24 cellular contexts compared by ENCODE assay signal in genomic region chr7:103391976-103392375, GRCh38. TPM values are rescaled to one million over a fixed set of nuclear protein-coding genes. Genes with fewer than 3 reads are reported as not detected.
DNase-seq lines count a peak whose midpoint lies in the region; ATAC-seq and TF ChIP-seq lines count a peak whose summit lies in the region.
"Had no signal": no experiment of that assay in that cellular context is flagged by ENCODE, and none has a peak within 500 bp of the region (broad histone marks: within the 10 kb centered on the region; RNA-seq: fewer than 3 reads in every experiment).

No MANE protein-coding gene starts in this region.

- H3K9ac ChIP-seq in IMR-90 (ENCODE audit: low read depth, low read length) (no peak overlapping the region), adipocyte (ENCODE audit: low read length) (no peak overlapping the region)
- H3K9ac ChIP-seq: SK-N-SH had no signal

- no peaks in the 10 kb centered on the region for H3K9me2 ChIP-seq in hepatocyte (replicated peaks; ENCODE audit: insufficient read depth)
- H3K9me2 ChIP-seq: SK-N-SH had no signal

- no peak overlapping the region for H3K27ac ChIP-seq in IMR-90 (ENCODE audit: insufficient read depth, low read length)
- peak overlapping the region; percentile 3 for H3K27ac ChIP-seq in hepatocyte
- H3K27ac ChIP-seq in right atrium auricular region: no peak overlapping the region
- H3K27ac ChIP-seq: 22Rv1 had no signal

- WGBS in IMR-90 (ENCODE audit: extremely low coverage in 2 of 2, insufficient read length in 1 of 2), 2 experiments: no CpG with 5 or more reads among the region's 2 CpGs
- 65% methylated on average over 2 of the region's 2 CpGs for WGBS in hepatocyte (ENCODE audit: low lambda C conversion rate, missing lambda C conversion rate)

- H3K36me3 ChIP-seq in IMR-90 (ENCODE audit: control insufficient read depth, insufficient read depth, low read length): no peaks in the 10 kb centered on the region
- H3K36me3 ChIP-seq in adipocyte (ENCODE audit: control insufficient read depth, insufficient read depth, low read length, severe bottlenecking): no peaks in the 10 kb centered on the region
- no peaks in the 10 kb centered on the region for H3K36me3 ChIP-seq in hepatocyte (replicated peaks; ENCODE audit: insufficient read depth, low read depth)
- H3K36me3 ChIP-seq in right atrium auricular region: no peaks in the 10 kb centered on the region
- H3K36me3 ChIP-seq: BE2C had no signal

- H2BK20ac ChIP-seq in IMR-90 (ENCODE audit: low read depth, low read length): no peak overlapping the region

- H4K8ac ChIP-seq in IMR-90 (ENCODE audit: low read depth in 2 of 2, low read length in 2 of 2): no peak overlapping the region

- H2BK15ac ChIP-seq in IMR-90 (ENCODE audit: low read depth, low read length): no peak overlapping the region

- H3K23ac ChIP-seq in IMR-90 (ENCODE audit: low read depth, low read length): no peak overlapping the region

- H3K4me3 Mint-ChIP-seq in glutamatergic neuron (ENCODE audit: unreplicated experiment): no peak overlapping the region
- H3K4me3 Mint-ChIP-seq: CD4-positive, CD25-positive, alpha-beta regulatory T cell; GM23338 had no signal

- peak; percentile 7 for DNase-seq in A172 (ENCODE audit: low spot score)
- peak; percentile 15 for DNase-seq in IMR-90
- peak; percentile 10 for DNase-seq in adipocyte (ENCODE audit: low read depth)
- DNase-seq in hepatocyte (ENCODE audit: low spot score): no peak
- no peak for DNase-seq in right atrium auricular region (ENCODE audit: low spot score)
- no peak for DNase-seq in glutamatergic neuron
- DNase-seq in HEK293T (ENCODE audit: extremely low spot score): no peak
- DNase-seq: BE2C; CD4-positive, CD25-positive, alpha-beta regulatory T cell; COR-L47; NCI-H1417; NCI-H1930; NCI-H2171 treated with DMSO at 0.1 percent for 48 hours; NCI-H510A; NCI-H774; SHP77; SK-N-SH had no signal

- H3K27me3 ChIP-seq in IMR-90 (ENCODE audit: control insufficient read depth, insufficient read depth, low read length) (peaks cover 5% of the 10 kb centered on the region), adipocyte (replicated peaks; ENCODE audit: control insufficient read depth, insufficient read depth, low read length) (peaks cover 7% of the 10 kb centered on the region), hepatocyte (no peaks in the 10 kb centered on the region), right atrium auricular region (no peaks in the 10 kb centered on the region)
- H3K27me3 ChIP-seq: BE2C had no signal

- TF ChIP-seq POLR2A in IMR-90 (IDR thresholded peaks at IDR 0.05; ENCODE audit: low read depth, low read length): no peak

- H3K18ac ChIP-seq in IMR-90 (ENCODE audit: low read depth, low read length): no peak overlapping the region

- H2BK120ac ChIP-seq in IMR-90 (ENCODE audit: low read depth, low read length): no peak overlapping the region

- no peak overlapping the region for H3K4ac ChIP-seq in IMR-90 (ENCODE audit: low read depth, low read length)

- dilution Hi-C loops in IMR-90 (cut with HindIII; ENCODE audit: low sequenced_read_pairs, unreplicated experiment): no loop called here

- H3K4me2 ChIP-seq in IMR-90 (ENCODE audit: low read depth, low read length): no peak overlapping the region
- H3K4me2 ChIP-seq in hepatocyte: no peak overlapping the region
- H3K4me2 ChIP-seq: GM23338, SK-N-SH had no signal

- H2AK5ac ChIP-seq in IMR-90 (ENCODE audit: low read depth, low read length): no peak overlapping the region

- ATAC-seq in IMR-90 (ENCODE audit: low read depth): peak; percentile 64
- ATAC-seq in GM19463 (IDR thresholded peaks at IDR 0.05; ENCODE audit: unreplicated experiment): no peak
- ATAC-seq: GM12878, GM23338, HCT116 had no signal

- no peaks in the 10 kb centered on the region for H3K9me3 Mint-ChIP-seq in glutamatergic neuron (ENCODE audit: unreplicated experiment)

- no peaks in the 10 kb centered on the region for H3K36me3 Mint-ChIP-seq in glutamatergic neuron (ENCODE audit: unreplicated experiment)
- H3K36me3 Mint-ChIP-seq: CD4-positive, CD25-positive, alpha-beta regulatory T cell had no signal

- H3K4me3 ChIP-seq in IMR-90 (ENCODE audit: insufficient read depth, low read depth, low read length) (no peak overlapping the region), adipocyte (ENCODE audit: low read length) (no peak overlapping the region), hepatocyte (no peak overlapping the region), right atrium auricular region (no peak overlapping the region)
- H3K4me3 ChIP-seq: GM12878, GM23338 had no signal

- H3K79me1 ChIP-seq in IMR-90 (ENCODE audit: low read depth in 1 of 2, low read length in 2 of 2): no peaks in the 10 kb centered on the region

- no peaks in the 10 kb centered on the region for H3K27me3 Mint-ChIP-seq in glutamatergic neuron (ENCODE audit: unreplicated experiment)

- no peaks in the 10 kb centered on the region for H3K9me3 ChIP-seq in IMR-90 (ENCODE audit: control insufficient read depth, insufficient read depth, low read length)
- H3K9me3 ChIP-seq in adipocyte (ENCODE audit: control insufficient read depth, low read length): no peaks in the 10 kb centered on the region
- no peaks in the 10 kb centered on the region for H3K9me3 ChIP-seq in hepatocyte (ENCODE audit: low read depth)
- no peaks in the 10 kb centered on the region for H3K9me3 ChIP-seq in right atrium auricular region
- H3K9me3 ChIP-seq: BE2C, SK-N-SH had no signal

- no peaks in the 10 kb centered on the region for H4K20me1 ChIP-seq in IMR-90 (ENCODE audit: insufficient read depth, low read length)
- H4K20me1 ChIP-seq in hepatocyte (ENCODE audit: insufficient read depth, poor library complexity, severe bottlenecking): no peaks in the 10 kb centered on the region

- no peak overlapping the region for H3K14ac ChIP-seq in IMR-90 (replicated peaks; ENCODE audit: low read depth, low read length)

- no peak overlapping the region for H2AK9ac ChIP-seq in IMR-90 (replicated peaks; ENCODE audit: low read depth, low read length, poor library complexity)

- CTCF ChIA-PET in IMR-90 (lab: Yijun Ruan, JAX): interaction anchor here (0.6 kb wide), 1 partner anchor 57 kb away, joined by 4 read pairs; no protein-coding TSS in a partner anchor
- CTCF ChIA-PET in HEK293T (lab: Yijun Ruan, JAX): no interaction called here

- no peaks in the 10 kb centered on the region for H3K4me1 Mint-ChIP-seq in glutamatergic neuron (ENCODE audit: low read depth, unreplicated experiment)
- H3K4me1 Mint-ChIP-seq: CD4-positive, CD25-positive, alpha-beta regulatory T cell; GM23338 had no signal

- no peak overlapping the region for H3K56ac ChIP-seq in IMR-90 (ENCODE audit: extremely low read depth, insufficient read depth, low read length)

- no peaks in the 10 kb centered on the region for H3K79me2 ChIP-seq in hepatocyte

- no peak for TF ChIP-seq RAD21 in IMR-90 (IDR thresholded peaks at IDR 0.05; ENCODE audit: low read length)

- no TSS peak for BruUV-seq in IMR-90 (replicated peaks; lab: Mats Ljungman, UMichigan)

- H3K9me1 ChIP-seq in IMR-90 (ENCODE audit: insufficient read depth, low read length): no peaks in the 10 kb centered on the region

- in situ Hi-C loops in IMR-90 (cut with MboI; ENCODE audit: low sequenced_read_pairs): no loop called here

- intact Hi-C loops in IMR-90 (cut with micrococcal nuclease): no loop called here

- no peak overlapping the region for H4K91ac ChIP-seq in IMR-90 (ENCODE audit: insufficient read depth, low read depth, low read length)

- POLR2A ChIA-PET in IMR-90 (lab: Charles Lee; ENCODE audit: unreplicated experiment): no interaction called here
- POLR2A ChIA-PET in HEK293T (lab: Yijun Ruan, JAX): no interaction called here

- no peak overlapping the region for H3K27ac Mint-ChIP-seq in glutamatergic neuron (ENCODE audit: unreplicated experiment)
- H3K27ac Mint-ChIP-seq: CD4-positive, CD25-positive, alpha-beta regulatory T cell; GM23338 had no signal

- H3K4me1 ChIP-seq in IMR-90 (ENCODE audit: control insufficient read depth, insufficient read depth, low read length) (no peaks in the 10 kb centered on the region), adipocyte (ENCODE audit: control insufficient read depth, insufficient read depth, low read length) (peaks cover 3% of the 10 kb centered on the region), hepatocyte (ENCODE audit: insufficient read depth) (peaks cover 3% of the 10 kb centered on the region), right atrium auricular region (no peaks in the 10 kb centered on the region)
- H3K4me1 ChIP-seq: BE2C had no signal

- H4K5ac ChIP-seq in IMR-90 (ENCODE audit: low read depth, low read length): no peak overlapping the region

- no peak overlapping the region for H2AFZ ChIP-seq in IMR-90 (replicated peaks; ENCODE audit: low read length, poor library complexity)
- H2AFZ ChIP-seq in hepatocyte: no peak overlapping the region

- TF ChIP-seq CTCF in IMR-90 (conservative IDR thresholded peaks at IDR 0.05; ENCODE audit: low read depth, low read length) (no peak), hepatocyte (IDR thresholded peaks at IDR 0.05; ENCODE audit: poor library complexity) (no peak), right atrium auricular region (IDR thresholded peaks at IDR 0.05) (no peak), glutamatergic neuron (IDR thresholded peaks at IDR 0.05; ENCODE audit: partially characterized antibody, unreplicated experiment) (no peak)

- H2BK5ac ChIP-seq in IMR-90 (ENCODE audit: low read depth, low read length, poor library complexity, severe bottlenecking): no peak overlapping the region

RNA-seq across cellular contexts. Expression of gene PSMC2, which starts 44.5 kb away (rescaled TPM):
- total RNA-seq in A172 (2014; rRNA removed; shearing (Covaris generic)): 518 and 689 TPM in 2 replicates
- total RNA-seq in IMR-90 (2012; rRNA removed) (311 and 353 TPM in 2 replicates), hepatocyte (126 and 158 TPM in 2 replicates), right atrium auricular region (10 to 100 TPM; 89.5 to 99.6 TPM), glutamatergic neuron (ENCODE audit: unreplicated experiment) (111 TPM)
- polyA plus RNA-seq in IMR-90 (2012; rRNA removed) (184 and 188 TPM in 2 replicates), hepatocyte (138 and 143 TPM in 2 replicates)
- polyA plus RNA-seq in IMR-90 (2012; cell fraction: cytosol; rRNA removed): 46.0 and 149 TPM in 2 replicates
- polyA plus RNA-seq in IMR-90 (2012; cell fraction: nucleus; rRNA removed; ENCODE audit: low replicate concordance): 15.8 and 118 TPM in 2 replicates

RNA-seq across cellular contexts. Expression of gene DNAJC2, which starts 47.4 kb away (rescaled TPM):
- 50.2 and 56.2 TPM in 2 replicates for total RNA-seq in A172 (2014; rRNA removed; shearing (Covaris generic))
- 22.4 and 31.9 TPM in 2 replicates for total RNA-seq in IMR-90 (2012; rRNA removed)
- 17.5 and 19.3 TPM in 2 replicates for polyA plus RNA-seq in IMR-90 (2012; rRNA removed)
- polyA plus RNA-seq in IMR-90 (2012; cell fraction: cytosol; rRNA removed): 5.8 and 7.0 TPM in 2 replicates
- polyA plus RNA-seq in IMR-90 (2012; cell fraction: nucleus; rRNA removed; ENCODE audit: low replicate concordance): 26.2 and 45.3 TPM in 2 replicates
- total RNA-seq in hepatocyte: 22.8 and 24.8 TPM in 2 replicates
- 33.7 and 38.2 TPM in 2 replicates for polyA plus RNA-seq in hepatocyte
- total RNA-seq in right atrium auricular region: 10 to 100 TPM in 1 of 2 donors, 1 to 10 TPM in 1; 7.7 to 14.4 TPM
- 19.2 TPM for total RNA-seq in glutamatergic neuron (ENCODE audit: unreplicated experiment)

RNA-seq across cellular contexts. Expression of gene SLC26A5, which starts 54.0 kb away (rescaled TPM):
- total RNA-seq in A172 (2014; rRNA removed; shearing (Covaris generic)): not detected in 2 replicates
- not detected in 2 replicates for total RNA-seq in IMR-90 (2012; rRNA removed)
- not detected in 2 replicates for polyA plus RNA-seq in IMR-90 (2012; rRNA removed)
- polyA plus RNA-seq in IMR-90 (2012; cell fraction: cytosol; rRNA removed): not detected in 2 replicates
- not detected in 2 replicates for polyA plus RNA-seq in IMR-90 (2012; cell fraction: nucleus; rRNA removed; ENCODE audit: low replicate concordance)
- total RNA-seq in hepatocyte: 0.08 and 0.30 TPM in 2 replicates
- polyA plus RNA-seq in hepatocyte: 0.28 TPM in 1 of 2 replicates, not detected in the other
- total RNA-seq in right atrium auricular region: not detected
- not detected for total RNA-seq in glutamatergic neuron (ENCODE audit: unreplicated experiment)
- total RNA-seq: CD4-positive, CD25-positive, alpha-beta regulatory T cell; GM12878; OCI-LY7; RPMI7951 had no signal
- polyA plus RNA-seq: SK-N-SH had no signal

Comparison
In these comparisons a context has a peak if more than half of its experiments do, and no peak if none do; other contexts are left out.
1. DNase-seq: peak in A172 (single experiment), IMR-90 (single experiment) and adipocyte (single experiment); none in hepatocyte (single experiment), right atrium auricular region (single experiment), glutamatergic neuron (single experiment) and HEK293T (single experiment).